10 cellular contexts compared by ENCODE assay signal in genomic region chr17:17151541-17151940, GRCh38. TPM values are rescaled to one million over a fixed set of nuclear protein-coding genes. Genes with fewer than 3 reads are reported as not detected.
DNase-seq lines count a peak whose midpoint lies in the region; ATAC-seq, FAIRE-seq and TF ChIP-seq lines count a peak whose summit lies in the region.
"Had no signal": no experiment of that assay in that cellular context is flagged by ENCODE, and none has a peak within 500 bp of the region (broad histone marks: within the 10 kb centered on the region; RNA-seq: fewer than 3 reads in every experiment).

No MANE protein-coding gene starts in this region.

- in situ Hi-C loops in ACHN (cut with HindIII; ENCODE audit: low pct_ligation_motif_present, low pct_unique_long_range_greater_than_20kb, low sequenced_read_pairs): no loop called here

- peak overlapping the region; percentile 79 for H3K4me3 Mint-ChIP-seq in natural killer cell treated with Interleukin-12 subunit alpha and Interleukin-12 subunit beta and Interleukin-15 and Interleukin-18, amount 100 ng/mL, for 72 hours
- H3K4me3 Mint-ChIP-seq: WTC11 had no signal

- no peak overlapping the region for H3K4me3 ChIP-seq in bronchial epithelial cell (ENCODE audit: low read depth, low read length)

- no peaks in the 10 kb centered on the region for H3K27me3 ChIP-seq in bronchial epithelial cell (ENCODE audit: control insufficient read depth, insufficient read depth, low read length)

- DNase-seq in ACHN (peak; percentile 80), HT1080 (ENCODE audit: low read depth) (peak; percentile 90), bronchial epithelial cell (ENCODE audit: low read depth) (peak; percentile 57), hippocampal formation (lab: John Stamatoyannopoulos, UW) (no peak), RKO (ENCODE audit: low spot score) (no peak)
- no peak for DNase-seq in natural killer cell treated with Interleukin-12 subunit alpha and Interleukin-12 subunit beta and Interleukin-15 and Interleukin-18, amount 100 ng/mL, for 72 hours (ENCODE audit: low spot score)
- no peak for DNase-seq in stimulated activated CD4-positive, alpha-beta T cell treated with anti-CD3 and anti-CD28 coated beads, Interleukin-1b, Interleukin-23, amount 100 ng/mL, for 48 hours
- DNase-seq: NCI-H2171 had no signal

- H3K27me3 Mint-ChIP-seq in natural killer cell treated with Interleukin-12 subunit alpha and Interleukin-12 subunit beta and Interleukin-15 and Interleukin-18, amount 100 ng/mL, for 72 hours: no peaks in the 10 kb centered on the region

- peaks cover 6% of the 10 kb centered on the region for H3K36me3 Mint-ChIP-seq in natural killer cell treated with Interleukin-12 subunit alpha and Interleukin-12 subunit beta and Interleukin-15 and Interleukin-18, amount 100 ng/mL, for 72 hours

- no peaks in the 10 kb centered on the region for H3K9me3 Mint-ChIP-seq in natural killer cell treated with Interleukin-12 subunit alpha and Interleukin-12 subunit beta and Interleukin-15 and Interleukin-18, amount 100 ng/mL, for 72 hours
- H3K9me3 Mint-ChIP-seq: WTC11 had no signal

- H3K36me3 ChIP-seq in bronchial epithelial cell (ENCODE audit: control insufficient read depth, insufficient read depth, low read length): peaks cover 39% of the 10 kb centered on the region

- peak in 1 of 2 donors; percentile 11 for ATAC-seq in natural killer cell treated with Interleukin-12 subunit alpha and Interleukin-12 subunit beta and Interleukin-15 and Interleukin-18, amount 100 ng/mL, for 72 hours
- ATAC-seq in HG02852 (IDR thresholded peaks at IDR 0.05; ENCODE audit: unreplicated experiment): no peak
- ATAC-seq: WTC11 had no signal

- no peak for FAIRE-seq in bronchial epithelial cell (lab: Jason Lieb, UNC)

- peak overlapping the region; percentile 73 to 87 for H3K27ac Mint-ChIP-seq in natural killer cell treated with Interleukin-12 subunit alpha and Interleukin-12 subunit beta and Interleukin-15 and Interleukin-18, amount 100 ng/mL, for 72 hours
- H3K27ac Mint-ChIP-seq: WTC11 had no signal

- peaks cover 24 to 34% of the 10 kb centered on the region in 2 donors for H3K4me1 Mint-ChIP-seq in natural killer cell treated with Interleukin-12 subunit alpha and Interleukin-12 subunit beta and Interleukin-15 and Interleukin-18, amount 100 ng/mL, for 72 hours (ENCODE audit: low read depth in 2 of 2)
- H3K4me1 Mint-ChIP-seq: WTC11 had no signal

- TF ChIP-seq CTCF in bronchial epithelial cell (IDR thresholded peaks at IDR 0.05; ENCODE audit: insufficient read depth, low read length, severe bottlenecking): no peak

RNA-seq across cellular contexts. Expression of gene PLD6, which starts 54.6 kb away (rescaled TPM):
- total RNA-seq in HT1080 (2014; rRNA removed; shearing (Covaris generic)): not detected in 2 replicates
- polyA plus RNA-seq in HT1080 (2015; cell fraction: cytosol; rRNA removed): 0.07 TPM in 1 of 2 replicates, not detected in the other
- polyA plus RNA-seq in HT1080 (2015; cell fraction: nucleus; rRNA removed): 0.23 and 0.32 TPM in 2 replicates
- total RNA-seq in bronchial epithelial cell: 3.7 and 4.0 TPM in 2 replicates
- 10 to 100 TPM in 1 of 2 donors, 1 to 10 TPM in 1; 3.4 to 18.2 TPM for total RNA-seq in natural killer cell treated with Interleukin-12 subunit alpha and Interleukin-12 subunit beta and Interleukin-15 and Interleukin-18, amount 100 ng/mL, for 72 hours

Comparison
In these comparisons a context has a peak if more than half of its experiments do, and no peak if none do; other contexts are left out.
1. DNase-seq: peak in ACHN (single experiment), HT1080 (single experiment) and bronchial epithelial cell (single experiment); none in natural killer cell treated with Interleukin-12 subunit alpha and Interleukin-12 subunit beta and Interleukin-15 and Interleukin-18, amount 100 ng/mL, for 72 hours (single experiment), hippocampal formation (0 of 2), RKO (single experiment) and stimulated activated CD4-positive, alpha-beta T cell treated with anti-CD3 and anti-CD28 coated beads, Interleukin-1b, Interleukin-23, amount 100 ng/mL, for 48 hours (single experiment).